ENCODE assay signal across 15 cellular contexts in genomic region chr1:232953176-232953524, GRCh38. TPM values are rescaled to one million over a fixed set of nuclear protein-coding genes. Genes with fewer than 3 reads are reported as not detected.
DNase-seq lines count a peak whose midpoint lies in the region; ATAC-seq and TF ChIP-seq lines count a peak whose summit lies in the region.
"Had no signal": no experiment of that assay in that cellular context is flagged by ENCODE, and none has a peak within 500 bp of the region (broad histone marks: within the 10 kb centered on the region; RNA-seq: fewer than 3 reads in every experiment).

No MANE protein-coding gene starts in this region.

- TF ChIP-seq EP300 in stomach (IDR thresholded peaks at IDR 0.05): no peak

- no peak overlapping the region for H3K4me3 ChIP-seq in BLaER1
- peak overlapping the region; percentile 22; the same call in 1 of the 2 replicates for H3K4me3 ChIP-seq in DOHH2 (ENCODE audit: low read length)
- H3K4me3 ChIP-seq in Panc1 (ENCODE audit: low read depth in 2 of 2, low read length in 2 of 2): no peak overlapping the region
- H3K4me3 ChIP-seq in iPS-20b (ENCODE audit: low read length): no peak overlapping the region
- no peak overlapping the region for H3K4me3 ChIP-seq in stomach
- H3K4me3 ChIP-seq: ascending aorta, MG63, pancreas, thoracic aorta had no signal

- peaks cover 51% of the 10 kb centered on the region for H3K79me2 ChIP-seq in DOHH2 (ENCODE audit: control insufficient read depth, low read length)

- H4K20me1 ChIP-seq in BLaER1 (no peaks in the 10 kb centered on the region), DOHH2 (ENCODE audit: control insufficient read depth, insufficient read depth, low read depth, low read length) (no peaks in the 10 kb centered on the region; the same call in 1 of the 2 replicates)

- CTCF ChIA-PET in Panc1 (lab: Charles Lee): interaction anchor here (0.7 to 0.9 kb wide), 2 partner anchors 74 to 231 kb away, joined by 3 to 7 read pairs; no protein-coding TSS in a partner anchor

- in situ Hi-C loops in Panc1 (cut with HindIII; ENCODE audit: low pct_unique_long_range_greater_than_20kb, low sequenced_read_pairs): no loop called here

- POLR2A ChIA-PET in Panc1 (lab: Charles Lee): no interaction called here

- H3K9me2 ChIP-seq in DOHH2 (replicated peaks; ENCODE audit: control insufficient read depth, low read length): no peaks in the 10 kb centered on the region; the same call in 1 of the 2 replicates

- TF ChIP-seq CTCF in DOHH2 (IDR thresholded peaks at IDR 0.05; ENCODE audit: low read depth, low read length, poor library complexity, severe bottlenecking) (peak; percentile 16), Panc1 (IDR thresholded peaks at IDR 0.05) (peak; percentile 53), stomach (IDR thresholded peaks at IDR 0.05) (peak in 1 of 7 experiments; percentile 5), osteocyte (IDR thresholded peaks at IDR 0.05) (no peak)

- H3K27ac ChIP-seq in BLaER1 (no peak overlapping the region; the same call in 1 of the 2 replicates), DOHH2 (ENCODE audit: low read depth, low read length) (no peak overlapping the region), Panc1 (ENCODE audit: low read length) (no peak overlapping the region), iPS-20b (ENCODE audit: low read length) (peak overlapping the region; percentile 40), stomach (no peak overlapping the region)
- H3K27ac ChIP-seq: ascending aorta, pancreas, thoracic aorta had no signal

- 90 to 100% (median 97%) methylated on average over 1 of the region's 1 CpG for WGBS in stomach, 5 donors

- H3K4me3 Mint-ChIP-seq in osteocyte (ENCODE audit: unreplicated experiment): no peak overlapping the region

- no peaks in the 10 kb centered on the region for H3K27me3 Mint-ChIP-seq in osteocyte (ENCODE audit: unreplicated experiment)
- H3K27me3 Mint-ChIP-seq: B cell had no signal

- H3F3A ChIP-seq in DOHH2 (ENCODE audit: control insufficient read depth, insufficient read depth): no peaks in the 10 kb centered on the region

- H3K36me3 Mint-ChIP-seq in osteocyte (ENCODE audit: unreplicated experiment): peaks cover 20% of the 10 kb centered on the region

- DNase-seq in Panc1 (ENCODE audit: low read depth, low spot score): no peak
- no peak for DNase-seq in stomach
- no peak for DNase-seq in osteocyte (ENCODE audit: extremely low spot score, unreplicated experiment)
- DNase-seq in DMS153 (lab: John Stamatoyannopoulos, UW): no peak
- DNase-seq: GOT3, Right ventricle myocardium superior had no signal

- BruUV-seq in Panc1 (replicated peaks; lab: Mats Ljungman, UMichigan): TSS peak; percentile 21

- intact Hi-C loops in Panc1 (cut with micrococcal nuclease; ENCODE audit: unreplicated experiment) (no loop called here), stomach (cut with DNase I; ENCODE audit: low total_unique reads) (loop anchor here (10.0 kb wide), 1 partner anchor 318 kb away; the partner anchor contains the start of gene SIPA1L2)

- H3K9ac ChIP-seq in BLaER1 (no peak overlapping the region), iPS-20b (ENCODE audit: low read depth, low read length) (no peak overlapping the region)

- H3K4me1 Mint-ChIP-seq in osteocyte (ENCODE audit: unreplicated experiment): peaks cover 30% of the 10 kb centered on the region

- H3K4me1 ChIP-seq in BLaER1 (peaks cover 31% of the 10 kb centered on the region), DOHH2 (ENCODE audit: control insufficient read depth, low read length) (peaks cover 35% of the 10 kb centered on the region), Panc1 (ENCODE audit: control insufficient read depth, insufficient read depth, low read length) (peaks cover 13% of the 10 kb centered on the region), iPS-20b (ENCODE audit: insufficient read depth, low read length) (peaks cover 32% of the 10 kb centered on the region), stomach (peaks cover 15 to 29% (median 24%) of the 10 kb centered on the region in 4 donors)

- H3K27me3 ChIP-seq in BLaER1 (no peaks in the 10 kb centered on the region), DOHH2 (ENCODE audit: control insufficient read depth, low read length) (no peaks in the 10 kb centered on the region), Panc1 (ENCODE audit: control insufficient read depth, insufficient read depth, low read length) (no peaks in the 10 kb centered on the region), iPS-20b (ENCODE audit: insufficient read depth, low read length) (no peaks in the 10 kb centered on the region), stomach (no peaks in the 10 kb centered on the region)
- H3K27me3 ChIP-seq: ascending aorta, MG63, pancreas had no signal

- ATAC-seq in Panc1 (no peak), HG03457 (IDR thresholded peaks at IDR 0.05; ENCODE audit: unreplicated experiment) (no peak)

- no peak for TF ChIP-seq POLR2A in stomach (IDR thresholded peaks at IDR 0.05)

- peak overlapping the region; percentile 90; the same call in 1 of the 2 replicates for H3K4me2 ChIP-seq in BLaER1
- H3K4me2 ChIP-seq in DOHH2 (ENCODE audit: low read length): peak overlapping the region; percentile 90

- peaks cover 8% of the 10 kb centered on the region for H3K9me3 Mint-ChIP-seq in osteocyte (ENCODE audit: unreplicated experiment)

- H3K36me3 ChIP-seq in BLaER1 (peaks cover 26% of the 10 kb centered on the region), DOHH2 (ENCODE audit: control insufficient read depth, low read length) (peaks cover 19% of the 10 kb centered on the region), Panc1 (ENCODE audit: control insufficient read depth, insufficient read depth, low read length) (peaks cover 5% of the 10 kb centered on the region), iPS-20b (ENCODE audit: insufficient read depth, low read depth, low read length) (peaks cover 27% of the 10 kb centered on the region), stomach (peaks cover 0 to 24% (median 22%) of the 10 kb centered on the region in 4 donors)

- H3K9me3 ChIP-seq in BLaER1 (peaks cover 6% of the 10 kb centered on the region), DOHH2 (ENCODE audit: control insufficient read depth, insufficient read depth, low read length) (no peaks in the 10 kb centered on the region), Panc1 (ENCODE audit: control insufficient read depth, insufficient read depth, low read depth, low read length) (0 out of 2 replicates have a peak, but pooled peaks cover 6% of the 10 kb centered on the region), iPS-20b (ENCODE audit: insufficient read depth, low read depth, low read length) (peaks cover 7% of the 10 kb centered on the region; the same call in 1 of the 2 replicates), stomach (peaks cover 0 to 4% (median 2%) of the 10 kb centered on the region in 4 donors)
- H3K9me3 ChIP-seq: pancreas, thoracic aorta had no signal

- H3K27ac Mint-ChIP-seq in osteocyte (ENCODE audit: unreplicated experiment): no peak overlapping the region
- H3K27ac Mint-ChIP-seq: B cell had no signal

RNA-seq across cellular contexts. Expression of gene NTPCR, which starts 2.7 kb away (rescaled TPM):
- 46.8 TPM for total RNA-seq in Panc1 (2021; ENCODE audit: unreplicated experiment)
- polyA plus RNA-seq in Panc1 (2012; ENCODE audit: insufficient read length): 60.9 TPM
- 10 to 100 TPM; 14.9 to 46.3 (median 24.6) TPM for total RNA-seq in stomach
- 10 to 100 TPM; 43.5 to 56.3 (median 51.8) TPM for polyA plus RNA-seq in stomach
- total RNA-seq in osteocyte: 28.3 and 29.6 TPM in 2 replicates
